ENCODE assay signal across 8 cellular contexts in genomic region chr12:115767921-115768320, GRCh38.
"Had no signal": no experiment of that assay in that cellular context is flagged by ENCODE, and none has a peak within 500 bp of the region (broad histone marks: within the 10 kb centered on the region; RNA-seq: fewer than 3 reads in every experiment).

No MANE protein-coding gene starts in this region.

- DNase-seq: GDM1, GF-D8 had no signal

- FAIRE-seq: G401.6, GM12878, GM12891, GM12892, GM18507, GM19239 had no signal

- ATAC-seq: GM12878 had no signal

- H3K4me3 ChIP-seq: GM12878 had no signal
